Comparison of ENCODE assay signal across 8 cellular contexts in genomic region chr7:39732837-39733804, GRCh38.
DNase-seq lines count a peak whose midpoint lies in the region; ATAC-seq and TF ChIP-seq lines count a peak whose summit lies in the region.

No MANE protein-coding gene starts in this region.

- H3K9me3 ChIP-seq in left ventricle myocardium inferior (replicated peaks): no peaks in the 10 kb centered on the region

- H3K27ac Mint-ChIP-seq in T-cell (peak overlapping the region; percentile 96 to 98), progenitor cell of endocrine pancreas (peak overlapping the region; percentile 96)

- H3K27ac ChIP-seq in left ventricle myocardium inferior (replicated peaks) (peak overlapping the region; percentile 80), urinary bladder (ENCODE audit: low read depth) (peak overlapping the region; percentile 73)

- peak; percentile 92 for DNase-seq in GM13977 (ENCODE audit: low spot score)
- DNase-seq in NCI-H146 (lab: John Stamatoyannopoulos, UW): peak; percentile 97
- peak; percentile 77 to 96 (median 93) for DNase-seq in T-cell
- peak; percentile 99 for DNase-seq in amniotic stem cell (lab: John Stamatoyannopoulos, UW)
- DNase-seq in left ventricle myocardium inferior: peak; percentile 96
- peak; percentile 84 for DNase-seq in progenitor cell of endocrine pancreas (ENCODE audit: low spot score, unreplicated experiment)

- H3K36me3 Mint-ChIP-seq in T-cell (no peaks in the 10 kb centered on the region), progenitor cell of endocrine pancreas (ENCODE audit: insufficient read depth) (no peaks in the 10 kb centered on the region)

- CTCF ChIA-PET in T-cell (lab: Charles Lee): interaction anchor here (0.5 to 4.0 kb wide), 11 partner anchors 9 to 824 kb away, joined by 3 to 36 read pairs (median 4); partner anchors contain the start of gene VPS41 (in 1 of the 2)

- TF ChIP-seq CTCF in GM13977 (IDR thresholded peaks at IDR 0.05; ENCODE audit: extremely low read depth, insufficient read depth, missing control alignments) (no peak), left ventricle myocardium inferior (IDR thresholded peaks at IDR 0.05; ENCODE audit: borderline replicate concordance) (no peak), progenitor cell of endocrine pancreas (IDR thresholded peaks at IDR 0.05; ENCODE audit: unreplicated experiment) (no peak)

- POLR2A ChIA-PET in T-cell (lab: Charles Lee): interaction anchor here (0.6 to 0.8 kb wide), 4 partner anchors 99 to 401 kb away, joined by 3 to 6 read pairs (median 3); partner anchors contain the start of gene MPLKIP (in 1 of the 2)

- peak; percentile 94 for ATAC-seq in HG02870 (IDR thresholded peaks at IDR 0.05; ENCODE audit: unreplicated experiment)
- ATAC-seq in T-cell (replicated peaks in 1 of 4): peak; percentile 88 to 96 (median 94)

- H3K9me3 Mint-ChIP-seq in T-cell (no peaks in the 10 kb centered on the region), progenitor cell of endocrine pancreas (ENCODE audit: low read depth) (no peaks in the 10 kb centered on the region)

- H3K4me1 ChIP-seq in left ventricle myocardium inferior (peaks cover 29% of the 10 kb centered on the region), urinary bladder (ENCODE audit: insufficient read depth) (peaks cover 5% of the 10 kb centered on the region)

- H3K4me3 ChIP-seq in left ventricle myocardium inferior (peak overlapping the region; percentile 71), urinary bladder (ENCODE audit: low read depth, low read length) (peak overlapping the region; percentile 44)

- H3K27me3 Mint-ChIP-seq in T-cell (no peaks in the 10 kb centered on the region), progenitor cell of endocrine pancreas (peaks cover 23% of the 10 kb centered on the region)

- 2% methylated on average over 52 of the region's 52 CpGs for WGBS in urinary bladder

- H3K4me3 Mint-ChIP-seq in T-cell (peak overlapping the region; percentile 91 to 95 (median 93)), progenitor cell of endocrine pancreas (ENCODE audit: low read depth) (peak overlapping the region; percentile 85)

- H3K4me1 Mint-ChIP-seq in T-cell (peaks cover 35 to 49% (median 42%) of the 10 kb centered on the region in 3 donors), progenitor cell of endocrine pancreas (ENCODE audit: low read depth) (peaks cover 10% of the 10 kb centered on the region)

- in situ Hi-C loops in GM13977 (cut with MboI; ENCODE audit: low pct_unique_long_range_greater_than_20kb, low sequenced_read_pairs, unreplicated experiment): no loop called here

- intact Hi-C loops in left ventricle myocardium inferior (cut with micrococcal nuclease): loop anchor here (10.0 kb wide), 1 partner anchor 108 kb away; the partner anchor contains the start of gene RALA

- H3K36me3 ChIP-seq in left ventricle myocardium inferior (no peaks in the 10 kb centered on the region), urinary bladder (ENCODE audit: insufficient read depth) (no peaks in the 10 kb centered on the region)

- H3K27me3 ChIP-seq in left ventricle myocardium inferior (ENCODE audit: low read depth): no peaks in the 10 kb centered on the region

Comparison
In these comparisons a context has a peak if more than half of its experiments do, and no peak if none do; other contexts are left out.
1. Peak in every context shown above with its lines: DNase-seq, ATAC-seq, H3K4me3 ChIP-seq and H3K27ac ChIP-seq.